25 cellular contexts compared by ENCODE assay signal in the genomic region with DNA sequence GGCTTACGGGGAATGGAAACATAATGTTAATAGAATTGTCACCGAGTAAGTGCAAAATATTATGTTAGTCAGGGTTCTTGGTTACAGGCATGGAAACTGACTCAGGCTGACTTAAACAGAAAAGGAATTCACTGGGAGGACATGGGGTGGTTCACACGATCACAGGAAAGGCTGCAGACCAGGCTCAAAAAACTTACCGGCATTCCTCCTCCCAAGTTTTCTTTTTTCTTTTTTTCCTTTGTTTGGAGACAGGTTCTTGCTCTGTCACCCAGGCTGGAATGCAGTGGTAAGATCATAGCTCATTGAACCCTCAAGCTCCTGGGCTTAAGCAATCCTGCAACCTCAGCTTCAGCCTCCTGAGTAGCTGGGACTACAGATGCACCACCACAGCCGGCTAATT. TPM values are rescaled to one million over a fixed set of nuclear protein-coding genes. Genes with fewer than 3 reads are reported as not detected.
A peak's percentile ranks its signal among the peaks of the same experiment; 100 is the strongest.
DNase-seq lines count a peak whose midpoint lies in the region; ATAC-seq and TF ChIP-seq lines count a peak whose summit lies in the region.
"Had no signal": no experiment of that assay in that cellular context is flagged by ENCODE, and none has a peak within 500 bp of the region (broad histone marks: within the 10 kb centered on the region; RNA-seq: fewer than 3 reads in every experiment).

No MANE protein-coding gene starts in this region.

- H3K27ac Mint-ChIP-seq in GM23338, result no peak overlapping the region
- H3K27ac Mint-ChIP-seq: activated naive CD8-positive, alpha-beta T cell treated with anti-CD3 and anti-CD28 coated beads, Interleukin-2, amount 50 U/mL, for 24 hours; CD4-positive, CD25-positive, alpha-beta regulatory T cell; stimulated activated effector memory CD8-positive, alpha-beta T cell treated with anti-CD3 and anti-CD28 coated beads, Interleukin-12 subunit alpha, Interleukin-12 subunit beta, amount 100 ng/mL, for 72 hours; T-cell had no signal

- H2AFZ ChIP-seq in GM23338, result peak overlapping the region; percentile 34; the same call in 1 of the 2 replicates

- no peaks in the 10 kb centered on the region for H3K79me2 ChIP-seq in GM23338 (replicated peaks; ENCODE audit: insufficient read depth)

- H4K20me1 ChIP-seq in GM23338 (replicated peaks; ENCODE audit: insufficient read depth), result no peaks in the 10 kb centered on the region; the same call in 1 of the 2 replicates

- no peak overlapping the region for H3K4me3 ChIP-seq in GM23338
- H3K4me3 ChIP-seq: gastrocnemius medialis, MG63, pancreas, sigmoid colon had no signal

- H3K9me3 Mint-ChIP-seq in GM23338, result peaks cover 9% of the 10 kb centered on the region
- H3K9me3 Mint-ChIP-seq: activated naive CD8-positive, alpha-beta T cell treated with anti-CD3 and anti-CD28 coated beads, Interleukin-2, amount 50 U/mL, for 24 hours; naive thymus-derived CD8-positive, alpha-beta T cell; stimulated activated effector memory CD8-positive, alpha-beta T cell treated with anti-CD3 and anti-CD28 coated beads, Interleukin-12 subunit alpha, Interleukin-12 subunit beta, amount 100 ng/mL, for 72 hours; T-cell had no signal

- H3K27me3 ChIP-seq in GM23338 (ENCODE audit: insufficient read depth), result no peaks in the 10 kb centered on the region
- H3K27me3 ChIP-seq: gastrocnemius medialis, MG63, pancreas, sigmoid colon had no signal

- H3K4me1 Mint-ChIP-seq in GM23338, result no peaks in the 10 kb centered on the region
- H3K4me1 Mint-ChIP-seq: stimulated activated effector memory CD8-positive, alpha-beta T cell treated with anti-CD3 and anti-CD28 coated beads, Interleukin-12 subunit alpha, Interleukin-12 subunit beta, amount 100 ng/mL, for 72 hours had no signal

- H3K27me3 Mint-ChIP-seq in GM23338 (ENCODE audit: insufficient read depth, low read depth, poor library complexity), result peaks cover 6% of the 10 kb centered on the region
- H3K27me3 Mint-ChIP-seq: T-cell had no signal

- H3K36me3 ChIP-seq in GM23338 (ENCODE audit: insufficient read depth), result no peaks in the 10 kb centered on the region
- H3K36me3 ChIP-seq: gastrocnemius medialis, MG63, pancreas, sigmoid colon had no signal

- H3K36me3 Mint-ChIP-seq in GM23338 (ENCODE audit: low read depth), result 0 out of 3 replicates have a peak, but pooled peaks cover 4% of the 10 kb centered on the region
- H3K36me3 Mint-ChIP-seq: CD4-positive, CD25-positive, alpha-beta regulatory T cell; stimulated activated effector memory CD8-positive, alpha-beta T cell treated with anti-CD3 and anti-CD28 coated beads, Interleukin-12 subunit alpha, Interleukin-12 subunit beta, amount 100 ng/mL, for 72 hours; T-cell had no signal

- H3K27ac ChIP-seq in GM23338 (ENCODE audit: low read depth), result no peak overlapping the region
- H3K27ac ChIP-seq: gastrocnemius medialis, pancreas, sigmoid colon had no signal

- peak; percentile 81 for DNase-seq in AG08395 (ENCODE audit: low spot score)
- peak; percentile 30 for DNase-seq in GM23338 (ENCODE audit: low spot score)
- DNase-seq in astrocyte of the hippocampus (ENCODE audit: low read depth, low spot score), result peak; percentile 64
- DNase-seq in iris pigment epithelial cell (ENCODE audit: low read depth), result peak; percentile 47
- no peak for DNase-seq in NCI-H1417 (lab: John Stamatoyannopoulos, UW)
- DNase-seq in NCI-H128 (lab: John Stamatoyannopoulos, UW; ENCODE audit: unreplicated experiment), result no peak
- no peak for DNase-seq in retina
- DNase-seq: activated CD4-positive, alpha-beta T cell treated with anti-CD3 and anti-CD28 coated beads for 48 hours; activated effector memory CD4-positive, alpha-beta T cell treated with Interleukin-2 at 50 U/mL for 16 hours; activated naive CD8-positive, alpha-beta T cell treated with anti-CD3 and anti-CD28 coated beads, Interleukin-2, amount 50 U/mL, for 24 hours; CD4-positive, CD25-positive, alpha-beta regulatory T cell; central memory CD4-positive, alpha-beta T cell; erythroblast; gastrocnemius medialis; left cardiac atrium; MG63; naive thymus-derived CD8-positive, alpha-beta T cell; NCI-H82; OCI-M1; pancreas; SHP77; sigmoid colon; T-cell had no signal

- ATAC-seq in GM23338 (no peak), HG02970 (IDR thresholded peaks at IDR 0.05; ENCODE audit: low FRiP score, unreplicated experiment) (no peak)
- ATAC-seq: activated naive CD8-positive, alpha-beta T cell treated with anti-CD3 and anti-CD28 coated beads, Interleukin-2, amount 50 U/mL, for 24 hours; gastrocnemius medialis; left cardiac atrium; naive thymus-derived CD8-positive, alpha-beta T cell; pancreas; stimulated activated effector memory CD8-positive, alpha-beta T cell treated with anti-CD3 and anti-CD28 coated beads, Interleukin-12 subunit alpha, Interleukin-12 subunit beta, amount 100 ng/mL, for 72 hours; T-cell had no signal

- H3K4me2 ChIP-seq in GM23338, result no peak overlapping the region

- TF ChIP-seq CTCF in GM23338 (conservative IDR thresholded peaks at IDR 0.05; ENCODE audit: low read depth in 2 of 2), result no peak

- H3F3A ChIP-seq in GM23338 (replicated peaks; ENCODE audit: low read depth), result no peaks in the 10 kb centered on the region

- H3K4me3 Mint-ChIP-seq in GM23338, result no peak overlapping the region
- H3K4me3 Mint-ChIP-seq: activated naive CD8-positive, alpha-beta T cell treated with anti-CD3 and anti-CD28 coated beads, Interleukin-2, amount 50 U/mL, for 24 hours; CD4-positive, CD25-positive, alpha-beta regulatory T cell; naive thymus-derived CD8-positive, alpha-beta T cell; stimulated activated effector memory CD8-positive, alpha-beta T cell treated with anti-CD3 and anti-CD28 coated beads, Interleukin-12 subunit alpha, Interleukin-12 subunit beta, amount 100 ng/mL, for 72 hours; T-cell had no signal

- H3K4me1 ChIP-seq in GM23338 (ENCODE audit: insufficient read depth), result no peaks in the 10 kb centered on the region
- H3K4me1 ChIP-seq: sigmoid colon had no signal

- H3K9me2 ChIP-seq in GM23338 (ENCODE audit: insufficient read depth), result no peaks in the 10 kb centered on the region

TF ChIP-seq in GM23338, 12 proteins besides CTCF, POLR2A, EP300 and RAD21 (continues in another document):
- no peak for TF ChIP-seq STAT1 (IDR thresholded peaks at IDR 0.05; ENCODE audit: unreplicated experiment)
- no peak for TF ChIP-seq POLR2AphosphoS5 (IDR thresholded peaks at IDR 0.05; ENCODE audit: low read depth)
- no peak for TF ChIP-seq ZNF331 (CRISPR knock-in tag; IDR thresholded peaks at IDR 0.05; ENCODE audit: low read depth)
- no peak for TF ChIP-seq CREB1 (CRISPR knock-in tag; IDR thresholded peaks at IDR 0.05; ENCODE audit: low read depth)
- no peak for TF ChIP-seq EZH2 (IDR thresholded peaks at IDR 0.05; ENCODE audit: low read depth, unreplicated experiment)
- TF ChIP-seq JUNB (IDR thresholded peaks at IDR 0.05; ENCODE audit: unreplicated experiment), result no peak
- TF ChIP-seq EZH2phosphoT487 (IDR thresholded peaks at IDR 0.05; ENCODE audit: unreplicated experiment), result no peak

RNA-seq across cellular contexts. Expression of a gene that starts 11.9 kb away (rescaled TPM):
- total RNA-seq in GM23338 (2014; rRNA removed; shearing (Covaris generic)), result 134 and 154 TPM in 2 replicates
- polyA plus RNA-seq in GM23338 (2016; fragmentation: Nextera tagmentation; extraction: Ambion mirVana), result 328 and 385 TPM in 2 replicates

RNA-seq across cellular contexts. Expression of a gene that starts 13.7 kb away (rescaled TPM):
- 195 and 202 TPM in 2 replicates for total RNA-seq in GM23338 (2014; rRNA removed; shearing (Covaris generic))
- 229 and 269 TPM in 2 replicates for polyA plus RNA-seq in GM23338 (2016; fragmentation: Nextera tagmentation; extraction: Ambion mirVana)

Comparison
In these comparisons a context has a peak if more than half of its experiments do, and no peak if none do; other contexts are left out.
1. DNase-seq: peak in AG08395 (single experiment), GM23338 (single experiment), astrocyte of the hippocampus (single experiment) and iris pigment epithelial cell (single experiment); none in NCI-H1417 (0 of 3), NCI-H128 (single experiment) and retina (single experiment).